13 cellular contexts compared by ENCODE assay signal in the genomic region with DNA sequence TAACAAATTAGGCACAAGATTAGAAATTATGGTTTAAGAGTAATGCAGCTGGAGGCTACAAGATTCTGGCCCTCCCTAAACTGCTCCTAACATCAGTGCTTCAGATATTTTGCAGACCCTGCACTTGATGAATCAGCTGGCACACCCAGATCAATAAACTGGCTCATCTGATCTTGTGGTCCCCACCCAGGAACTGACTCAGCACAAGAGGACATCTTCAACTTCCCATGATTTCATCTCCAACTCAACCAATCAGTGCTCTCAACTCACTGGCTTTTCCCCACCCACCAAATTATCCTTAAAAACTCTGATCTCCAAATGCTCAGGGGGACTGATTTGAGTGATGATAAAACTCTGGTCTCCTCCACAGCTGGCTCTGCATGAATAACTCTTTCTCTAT.
"Had no signal": no experiment of that assay in that cellular context is flagged by ENCODE, and none has a peak within 500 bp of the region (broad histone marks: within the 10 kb centered on the region; RNA-seq: fewer than 3 reads in every experiment).

No MANE protein-coding gene starts in this region.

- H3K4me3 ChIP-seq: gastroesophageal sphincter, left ventricle myocardium inferior, upper lobe of right lung had no signal

- H3K27me3 ChIP-seq: upper lobe of right lung had no signal

- FAIRE-seq: keratinocyte had no signal

- ATAC-seq: esophagus mucosa, gastroesophageal sphincter, upper lobe of right lung had no signal

- H3K4me1 ChIP-seq: gastroesophageal sphincter, left ventricle myocardium inferior, upper lobe of right lung had no signal

- DNase-seq: activated CD4-positive, alpha-beta T cell treated with anti-CD3 and anti-CD28 coated beads, Interleukin-2, amount 10 ng/mL, durations not matched to agents 7 days and 5 days; activated CD4-positive, CD25-positive, alpha-beta regulatory T cell; activated effector memory CD4-positive, alpha-beta T cell treated with Interleukin-2 at 50 U/mL for 16 hours; activated naive CD8-positive, alpha-beta T cell treated with anti-CD3 and anti-CD28 coated beads for 36 hours; activated T-cell treated with anti-CD3 and anti-CD28 coated beads, Interleukin-2, amount 50 U/mL, for 1 hour; left ventricle myocardium inferior; mesenchymal stem cell; nephron progenitor cell; stimulated activated CD4-positive, alpha-beta T cell treated with anti-CD3 and anti-CD28 coated beads, Interleukin-2, amount 100 ng/mL, for 48 hours; upper lobe of right lung had no signal

- H3K27ac ChIP-seq: gastroesophageal sphincter, left ventricle myocardium inferior, upper lobe of right lung had no signal

- H3K36me3 ChIP-seq: gastroesophageal sphincter, left ventricle myocardium inferior, upper lobe of right lung had no signal

- H3K9me3 ChIP-seq: gastroesophageal sphincter, left ventricle myocardium inferior, upper lobe of right lung had no signal
